ENCODE assay signal across 8 cellular contexts in the genomic region with DNA sequence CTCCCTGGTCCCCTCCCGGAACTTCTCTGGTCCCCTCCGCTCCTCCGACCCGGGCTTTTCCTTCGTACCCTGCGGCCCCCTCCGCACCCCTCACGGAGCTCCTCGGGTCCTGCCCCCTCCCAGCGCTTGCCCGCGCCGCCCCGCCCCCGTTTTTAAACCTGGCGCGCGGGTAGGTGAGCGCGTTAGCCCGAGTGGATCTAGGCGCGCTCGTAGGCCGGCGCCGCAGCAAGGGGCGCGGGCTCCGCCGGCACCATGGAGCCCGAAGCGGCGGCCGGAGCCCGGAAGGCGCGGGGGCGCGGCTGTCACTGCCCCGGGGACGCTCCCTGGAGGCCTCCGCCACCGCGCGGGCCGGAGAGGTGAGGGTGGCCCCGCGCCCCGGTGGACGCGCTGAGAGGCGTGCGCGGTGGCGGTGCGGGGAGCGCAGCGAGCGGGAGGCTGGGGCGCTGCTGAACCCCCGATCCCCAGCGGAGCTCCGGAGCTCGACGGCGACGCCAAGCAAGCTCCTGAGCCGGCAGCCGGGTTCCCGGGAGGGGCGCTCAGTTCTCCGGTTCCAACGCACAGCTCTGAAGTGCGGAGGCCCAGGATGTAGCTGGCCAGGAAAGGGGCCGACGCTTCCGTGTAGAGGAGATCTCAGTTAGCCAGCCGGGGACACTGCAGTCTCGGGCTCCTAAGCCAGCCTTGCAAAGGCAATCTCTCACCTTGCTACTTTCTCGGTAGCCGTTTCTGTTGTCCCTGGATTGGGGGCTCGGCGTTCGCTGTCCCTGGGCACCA. TPM values are rescaled to one million over a fixed set of nuclear protein-coding genes. Genes with fewer than 3 reads are reported as not detected.
DNase-seq lines count a peak whose midpoint lies in the region; ATAC-seq and TF ChIP-seq lines count a peak whose summit lies in the region.

A gene with protein sequence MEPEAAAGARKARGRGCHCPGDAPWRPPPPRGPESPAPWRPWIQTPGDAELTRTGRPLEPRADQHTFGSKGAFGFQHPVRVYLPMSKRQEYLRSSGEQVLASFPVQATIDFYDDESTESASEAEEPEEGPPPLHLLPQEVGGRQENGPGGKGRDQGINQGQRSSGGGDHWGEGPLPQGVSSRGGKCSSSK (plus strand): TSS at position 182 of the 771 bp plus-strand sequence. CDS start 71 bp downstream, at position 253.

- H3K27me3 ChIP-seq in BLaER1 treated with 17β-estradiol and CSF1 and Interleukin-3, amounts not matched to agents 10 nM and 100 nM, result peaks cover 29 to 57% (median 44%) of the 10 kb centered on the region in 11 experiments
- H3K27me3 ChIP-seq in right cardiac atrium (ENCODE audit: control insufficient read depth, insufficient read depth), result no peaks in the 10 kb centered on the region
- H3K27me3 ChIP-seq in gastrocnemius medialis, result peaks cover 25 to 34% (median 32%) of the 10 kb centered on the region in 3 donors

- TF ChIP-seq CTCF in HFF-Myc (IDR thresholded peaks at IDR 0.05; ENCODE audit: low read depth, low read length, missing control alignments) (no peak), gastrocnemius medialis (IDR thresholded peaks at IDR 0.05 in 4 of 5, conservative IDR thresholded peaks at IDR 0.05 in 1 of 5) (no peak)

- peak within 1 kb of the TSS; percentile 48 to 78 (median 73); a peak in 21 of 22 replicates for H3K9ac ChIP-seq in BLaER1 treated with 17β-estradiol and CSF1 and Interleukin-3, amounts not matched to agents 10 nM and 100 nM

- TF ChIP-seq POLR2A in gastrocnemius medialis (IDR thresholded peaks at IDR 0.05), result no peak

- ATAC-seq in right cardiac atrium, result no peak
- no peak for ATAC-seq in gastrocnemius medialis
- no peak for ATAC-seq in HG02571 (IDR thresholded peaks at IDR 0.05; ENCODE audit: unreplicated experiment)
- ATAC-seq in HG03342 (IDR thresholded peaks at IDR 0.05; ENCODE audit: unreplicated experiment), result no peak
- ATAC-seq in GM18511 (IDR thresholded peaks at IDR 0.05; ENCODE audit: unreplicated experiment), result no peak

- H3K27ac ChIP-seq in BLaER1 treated with 17β-estradiol and CSF1 and Interleukin-3, amounts not matched to agents 10 nM and 100 nM, result peak within 1 kb of the TSS in 9 of 11 experiments; percentile 35 to 54 (median 38); a peak in 13 of 22 replicates
- H3K27ac ChIP-seq in right cardiac atrium (ENCODE audit: low read length) (no peak within 1 kb of the TSS), gastrocnemius medialis (no peak within 1 kb of the TSS)

- no peak for DNase-seq in HFF-Myc (ENCODE audit: extremely low read depth, low read depth)
- peak; percentile 61 for DNase-seq in activated CD8-positive, alpha-beta memory T cell treated with anti-CD3 and anti-CD28 coated beads, Interleukin-2, amount 50 U/mL, for 48 hours
- DNase-seq in right cardiac atrium, result peak in 1 of 3 donors; percentile 56
- DNase-seq in gastrocnemius medialis, result no peak

- peaks cover 11 to 39% (median 33%) of the 10 kb centered on the region in 10 experiments for H3K4me1 ChIP-seq in BLaER1 treated with 17β-estradiol and CSF1 and Interleukin-3, amounts not matched to agents 10 nM and 100 nM
- H3K4me1 ChIP-seq in right cardiac atrium (ENCODE audit: control insufficient read depth, insufficient read depth, low read length) (no peaks in the 10 kb centered on the region), gastrocnemius medialis (peaks cover 3 to 11% of the 10 kb centered on the region in 2 donors)

- WGBS in right cardiac atrium, result 1% methylated on average over 85 of the region's 85 CpGs

- no peaks in the 10 kb centered on the region for H3K36me3 ChIP-seq in BLaER1 treated with 17β-estradiol and CSF1 and Interleukin-3, amounts not matched to agents 10 nM and 100 nM
- H3K36me3 ChIP-seq in gastrocnemius medialis, result no peaks in the 10 kb centered on the region

- peak within 1 kb of the TSS; percentile 85 to 99 (median 95) for H3K4me2 ChIP-seq in BLaER1 treated with 17β-estradiol and CSF1 and Interleukin-3, amounts not matched to agents 10 nM and 100 nM

- intact Hi-C loops in right cardiac atrium (cut with DNase I), result no loop called here
- intact Hi-C loops in gastrocnemius medialis (cut with DNase I; ENCODE audit: low total_unique reads), result no loop called here

- in situ Hi-C loops in gastrocnemius medialis (cut with MboI; ENCODE audit: low sequenced_read_pairs in 4 of 4), result no loop called here

- peak within 1 kb of the TSS; percentile 60 to 80 (median 70) for H3K4me3 ChIP-seq in BLaER1 treated with 17β-estradiol and CSF1 and Interleukin-3, amounts not matched to agents 10 nM and 100 nM
- H3K4me3 ChIP-seq in HFF-Myc (replicated peaks; ENCODE audit: low read depth, low read length) (peak within 1 kb of the TSS; percentile 39), right cardiac atrium (ENCODE audit: low read length) (peak within 1 kb of the TSS; percentile 64), gastrocnemius medialis (peak within 1 kb of the TSS; percentile 47 to 55 (median 51))

- H4K20me1 ChIP-seq in BLaER1 treated with 17β-estradiol and CSF1 and Interleukin-3, amounts not matched to agents 10 nM and 100 nM, result no peaks in the 10 kb centered on the region; a peak in 1 of 22 replicates

- H3K9me3 ChIP-seq in BLaER1 treated with 17β-estradiol and CSF1 and Interleukin-3, amounts not matched to agents 10 nM and 100 nM (replicated peaks in 1 of 11), result peaks cover 0 to 11% (median 6%) of the 10 kb centered on the region in 11 experiments; a peak in 11 of 22 replicates
- H3K9me3 ChIP-seq in right cardiac atrium (ENCODE audit: control insufficient read depth, low read length), result no peaks in the 10 kb centered on the region
- H3K9me3 ChIP-seq in gastrocnemius medialis, result no peaks in the 10 kb centered on the region

RNA-seq across cellular contexts. Expression of the gene that starts here (rescaled TPM):
- total RNA-seq in right cardiac atrium (not detected), gastrocnemius medialis (not detected)
- not detected for polyA plus RNA-seq in right cardiac atrium

Comparison
In these comparisons a context has a peak if more than half of its experiments do, and no peak if none do; other contexts are left out.
1. H3K27ac ChIP-seq: peak in BLaER1 treated with 17β-estradiol and CSF1 and Interleukin-3, amounts not matched to agents 10 nM and 100 nM (9 of 11); none in right cardiac atrium (single experiment) and gastrocnemius medialis (0 of 4).
2. Peak in every context shown above with its lines, with median percentiles within 50 percentile points of each other: H3K4me3 ChIP-seq.